In genomic region chr2:175601969-175602368, GRCh38 we compare ENCODE assay signal across 34 cellular contexts.
"Had no signal": no experiment of that assay in that cellular context is flagged by ENCODE, and none has a peak within 500 bp of the region (broad histone marks: within the 10 kb centered on the region; RNA-seq: fewer than 3 reads in every experiment).

No MANE protein-coding gene starts in this region.

- H3K4me3 Mint-ChIP-seq: activated B cell treated with CpG ODN at 0.5 μM for 24 hours; activated CD4-positive, alpha-beta memory T cell treated with anti-CD3 and anti-CD28 coated beads for 36 hours; activated CD4-positive, alpha-beta T cell treated with anti-CD3 and anti-CD28 coated beads, Interleukin-2, amount 10 ng/mL, durations not matched to agents 24 days and 14 days; activated CD8-positive, alpha-beta memory T cell treated with anti-CD3 and anti-CD28 coated beads, Interleukin-2, amount 10 ng/mL, durations not matched to agents 7 days and 5 days; activated CD8-positive, alpha-beta T cell treated with anti-CD3 and anti-CD28 coated beads, Interleukin-2, amount 10 ng/mL, durations not matched to agents 7 days and 5 days; activated naive CD4-positive, alpha-beta T cell treated with anti-CD3 and anti-CD28 coated beads, Interleukin-2, amount 10 ng/mL, durations not matched to agents 7 days and 5 days; activated naive CD4-positive, alpha-beta T cell treated with anti-CD3 and anti-CD28 coated beads, Interleukin-2, amount 50 U/mL, for 24 hours; activated naive CD8-positive, alpha-beta T cell; activated naive CD8-positive, alpha-beta T cell treated with anti-CD3 and anti-CD28 coated beads, Interleukin-2, amount 10 ng/mL, durations not matched to agents 7 days and 5 days; activated naive CD8-positive, alpha-beta T cell treated with anti-CD3 and anti-CD28 coated beads, Interleukin-2, amount 50 U/mL, for 24 hours; activated T-cell treated with anti-CD3 and anti-CD28 coated beads, Interleukin-2, amount 50 U/mL, for 24 hours; brain; central memory CD8-positive, alpha-beta T cell; T-cell; T-helper 17 cell had no signal

- H3K4me1 Mint-ChIP-seq: activated B cell treated with CpG ODN at 0.5 μM for 24 hours; activated CD4-positive, alpha-beta T cell treated with anti-CD3 and anti-CD28 coated beads, Interleukin-2, amount 10 ng/mL, durations not matched to agents 24 days and 14 days; activated CD8-positive, alpha-beta memory T cell treated with anti-CD3 and anti-CD28 coated beads, Interleukin-2, amount 10 ng/mL, durations not matched to agents 7 days and 5 days; activated naive CD4-positive, alpha-beta T cell treated with anti-CD3 and anti-CD28 coated beads, Interleukin-2, amount 10 ng/mL, durations not matched to agents 7 days and 5 days; activated naive CD4-positive, alpha-beta T cell treated with anti-CD3 and anti-CD28 coated beads, Interleukin-2, amount 50 U/mL, for 24 hours; activated naive CD8-positive, alpha-beta T cell treated with anti-CD3 and anti-CD28 coated beads, Interleukin-2, amount 10 ng/mL, durations not matched to agents 7 days and 5 days; activated naive CD8-positive, alpha-beta T cell treated with anti-CD3 and anti-CD28 coated beads, Interleukin-2, amount 50 U/mL, for 24 hours; central memory CD8-positive, alpha-beta T cell; T-cell; T-helper 17 cell had no signal

- H3K27me3 Mint-ChIP-seq: activated B cell treated with CpG ODN at 0.5 μM for 24 hours; activated CD4-positive, alpha-beta memory T cell treated with anti-CD3 and anti-CD28 coated beads for 36 hours; activated CD4-positive, alpha-beta T cell treated with anti-CD3 and anti-CD28 coated beads, Interleukin-2, amount 10 ng/mL, durations not matched to agents 24 days and 14 days; activated CD8-positive, alpha-beta memory T cell treated with anti-CD3 and anti-CD28 coated beads, Interleukin-2, amount 10 ng/mL, durations not matched to agents 7 days and 5 days; activated naive CD4-positive, alpha-beta T cell treated with anti-CD3 and anti-CD28 coated beads, Interleukin-2, amount 10 ng/mL, durations not matched to agents 7 days and 5 days; activated naive CD8-positive, alpha-beta T cell treated with anti-CD3 and anti-CD28 coated beads, Interleukin-2, amount 50 U/mL, for 24 hours; brain; central memory CD8-positive, alpha-beta T cell had no signal

- ATAC-seq: activated CD8-positive, alpha-beta memory T cell treated with anti-CD3 and anti-CD28 coated beads, Interleukin-2, amount 10 ng/mL, durations not matched to agents 7 days and 5 days; activated CD8-positive, alpha-beta T cell treated with anti-CD3 and anti-CD28 coated beads, Interleukin-2, amount 10 ng/mL, durations not matched to agents 7 days and 5 days; activated naive CD8-positive, alpha-beta T cell treated with anti-CD3 and anti-CD28 coated beads, Interleukin-2, amount 50 U/mL, for 24 hours; T-cell; T-helper 17 cell had no signal

- H3K4me3 ChIP-seq: ascending aorta, cardiac muscle cell had no signal

- H3K27ac ChIP-seq: ascending aorta, cardiac muscle cell, VCaP had no signal

- H3K9me3 Mint-ChIP-seq: activated CD4-positive, alpha-beta memory T cell treated with anti-CD3 and anti-CD28 coated beads for 36 hours; activated CD4-positive, alpha-beta T cell treated with anti-CD3 and anti-CD28 coated beads, Interleukin-2, amount 10 ng/mL, durations not matched to agents 24 days and 14 days; activated naive CD4-positive, alpha-beta T cell treated with anti-CD3 and anti-CD28 coated beads, Interleukin-2, amount 10 ng/mL, durations not matched to agents 7 days and 5 days; activated naive CD4-positive, alpha-beta T cell treated with anti-CD3 and anti-CD28 coated beads, Interleukin-2, amount 50 U/mL, for 24 hours; activated naive CD8-positive, alpha-beta T cell treated with anti-CD3 and anti-CD28 coated beads, Interleukin-2, amount 10 ng/mL, durations not matched to agents 7 days and 5 days; activated T-cell treated with anti-CD3 and anti-CD28 coated beads, Interleukin-2, amount 50 U/mL, for 24 hours; activated T-helper 2 cell treated with anti-CD3 and anti-CD28 coated beads, Interferon-gamma antibody, Interleukin-2, Interleukin-4, amounts not matched to agents 10 μg/mL and 5 μg/mL and 100 μg/mL, durations not matched to agents 14 hours and 24 hours and 36 hours; central memory CD8-positive, alpha-beta T cell; T-cell had no signal

- DNase-seq: activated B cell treated with CpG ODN at 0.5 μM for 24 hours; activated CD4-positive, alpha-beta memory T cell treated with anti-CD3 and anti-CD28 coated beads for 36 hours; activated CD4-positive, alpha-beta T cell treated with anti-CD3 and anti-CD28 coated beads for 4 hours; activated CD4-positive, alpha-beta T cell treated with anti-CD3 and anti-CD28 coated beads, Interleukin-2, amount 10 ng/mL, durations not matched to agents 24 days and 14 days; activated CD4-positive, alpha-beta T cell treated with anti-CD3 and anti-CD28 coated beads, Interleukin-2, amount 50 U/mL, for 1 hour; activated CD4-positive, alpha-beta T cell treated with anti-CD3 and anti-CD28 coated beads, Interleukin-2, amount 50 U/mL, for 4 hours; activated CD4-positive, CD25-positive, alpha-beta regulatory T cell treated with anti-CD3 and anti-CD28 coated beads, Interleukin-2, amount 50 U/mL, for 72 hours; activated CD8-positive, alpha-beta memory T cell treated with anti-CD3 and anti-CD28 coated beads for 24 hours; activated CD8-positive, alpha-beta memory T cell treated with anti-CD3 and anti-CD28 coated beads, Interleukin-2, amount 10 ng/mL, durations not matched to agents 7 days and 5 days; activated CD8-positive, alpha-beta memory T cell treated with anti-CD3 and anti-CD28 coated beads, Interleukin-2, amount 50 U/mL, for 48 hours; activated CD8-positive, alpha-beta T cell treated with anti-CD3 and anti-CD28 coated beads, Interleukin-2, amount 10 ng/mL, durations not matched to agents 7 days and 5 days; activated effector memory CD4-positive, alpha-beta T cell treated with Interleukin-2 at 50 U/mL for 16 hours; activated gamma-delta T cell; activated naive CD4-positive, alpha-beta T cell treated with anti-CD3 and anti-CD28 coated beads, Interleukin-2, amount 10 ng/mL, durations not matched to agents 7 days and 5 days; activated naive CD4-positive, alpha-beta T cell treated with Interleukin-2 at 50 U/mL for 16 hours; activated naive CD8-positive, alpha-beta T cell treated with anti-CD3 and anti-CD28 coated beads, Interleukin-2, amount 10 ng/mL, durations not matched to agents 7 days and 5 days; activated naive CD8-positive, alpha-beta T cell treated with anti-CD3 and anti-CD28 coated beads, Interleukin-2, amount 50 U/mL, for 24 hours; activated T-cell treated with anti-CD3 and anti-CD28 coated beads, Interleukin-2, amount 50 U/mL, for 24 hours; activated T-cell treated with anti-CD3 and anti-CD28 coated beads, Interleukin-2, amount 50 U/mL, for 48 hours; amygdala; anterior cingulate cortex; caudate nucleus; cerebellar nuclear complex; T-cell; T-helper 17 cell; T-helper 9 cell had no signal

- H3K4me1 ChIP-seq: ascending aorta had no signal

- H3K36me3 Mint-ChIP-seq: activated CD4-positive, alpha-beta memory T cell treated with anti-CD3 and anti-CD28 coated beads for 36 hours; activated CD8-positive, alpha-beta memory T cell treated with anti-CD3 and anti-CD28 coated beads, Interleukin-2, amount 10 ng/mL, durations not matched to agents 7 days and 5 days; activated naive CD4-positive, alpha-beta T cell treated with anti-CD3 and anti-CD28 coated beads, Interleukin-2, amount 10 ng/mL, durations not matched to agents 7 days and 5 days; activated naive CD4-positive, alpha-beta T cell treated with anti-CD3 and anti-CD28 coated beads, Interleukin-2, amount 50 U/mL, for 24 hours; activated naive CD8-positive, alpha-beta T cell; activated naive CD8-positive, alpha-beta T cell treated with anti-CD3 and anti-CD28 coated beads, Interleukin-2, amount 10 ng/mL, durations not matched to agents 7 days and 5 days; brain; T-cell had no signal

- H3K27me3 ChIP-seq: ascending aorta, cardiac muscle cell had no signal

- H3K9me3 ChIP-seq: ascending aorta had no signal

- H3K27ac Mint-ChIP-seq: activated B cell treated with CpG ODN at 0.5 μM for 24 hours; activated CD4-positive, alpha-beta memory T cell treated with anti-CD3 and anti-CD28 coated beads for 36 hours; activated CD4-positive, alpha-beta T cell treated with anti-CD3 and anti-CD28 coated beads, Interleukin-2, amount 10 ng/mL, durations not matched to agents 24 days and 14 days; activated CD8-positive, alpha-beta memory T cell treated with anti-CD3 and anti-CD28 coated beads, Interleukin-2, amount 10 ng/mL, durations not matched to agents 7 days and 5 days; activated CD8-positive, alpha-beta T cell treated with anti-CD3 and anti-CD28 coated beads, Interleukin-2, amount 10 ng/mL, durations not matched to agents 7 days and 5 days; activated naive CD4-positive, alpha-beta T cell treated with anti-CD3 and anti-CD28 coated beads, Interleukin-2, amount 10 ng/mL, durations not matched to agents 7 days and 5 days; activated naive CD4-positive, alpha-beta T cell treated with anti-CD3 and anti-CD28 coated beads, Interleukin-2, amount 50 U/mL, for 24 hours; activated naive CD8-positive, alpha-beta T cell; activated naive CD8-positive, alpha-beta T cell treated with anti-CD3 and anti-CD28 coated beads, Interleukin-2, amount 10 ng/mL, durations not matched to agents 7 days and 5 days; activated naive CD8-positive, alpha-beta T cell treated with anti-CD3 and anti-CD28 coated beads, Interleukin-2, amount 50 U/mL, for 24 hours; activated T-cell treated with anti-CD3 and anti-CD28 coated beads, Interleukin-2, amount 50 U/mL, for 24 hours; activated T-helper 2 cell treated with anti-CD3 and anti-CD28 coated beads, Interferon-gamma antibody, Interleukin-2, Interleukin-4, amounts not matched to agents 10 μg/mL and 5 μg/mL and 100 μg/mL, durations not matched to agents 14 hours and 24 hours and 36 hours; T-cell; T-helper 17 cell had no signal

- H3K36me3 ChIP-seq: ascending aorta, cardiac muscle cell had no signal
